ENCODE assay signal across 8 cellular contexts in genomic region chr4:124275-125081, GRCh38. TPM values are rescaled to one million over a fixed set of nuclear protein-coding genes. Genes with fewer than 3 reads are reported as not detected.
DNase-seq lines count a peak whose midpoint lies in the region; ATAC-seq and TF ChIP-seq lines count a peak whose summit lies in the region.

Gene ZNF718, plus strand, starts transcription at chr4:124501. Its CDS starts 170 bp downstream, at chr4:124671.

- peaks cover 2% of the 10 kb centered on the region for H3K27me3 Mint-ChIP-seq in endothelial cell (ENCODE audit: unreplicated experiment)

- H3K4me3 Mint-ChIP-seq in endothelial cell (ENCODE audit: unreplicated experiment) = peak within 1 kb of the TSS; percentile 99

- H3K36me3 Mint-ChIP-seq in endothelial cell (ENCODE audit: low read depth, unreplicated experiment) = peaks cover 24% of the 10 kb centered on the region

- peak; percentile 97 for ATAC-seq in GM19395 (IDR thresholded peaks at IDR 0.05; ENCODE audit: unreplicated experiment)
- ATAC-seq in HG03575 (IDR thresholded peaks at IDR 0.05; ENCODE audit: extremely low read depth, insufficient number of reproducible peaks, low FRiP score, unreplicated experiment) = peak; percentile 93

- no peak for TF ChIP-seq CTCF in endothelial cell (IDR thresholded peaks at IDR 0.05; ENCODE audit: unreplicated experiment)

- peaks cover 24% of the 10 kb centered on the region for H3K4me1 Mint-ChIP-seq in endothelial cell (ENCODE audit: unreplicated experiment)

- DNase-seq in CD1c-positive myeloid dendritic cell (ENCODE audit: extremely low spot score) (peak; percentile 98), NOMO-1 treated with DMSO at 0.1 percent for 48 hours (lab: John Stamatoyannopoulos, UW; ENCODE audit: unreplicated experiment) (peak; percentile 96), endothelial cell (ENCODE audit: low spot score) (peak; percentile 92), midbrain (lab: John Stamatoyannopoulos, UW) (peak; percentile 97)
- peak; percentile 91 for DNase-seq in activated CD8-positive, alpha-beta memory T cell treated with anti-CD3 and anti-CD28 coated beads, Interleukin-2, amount 50 U/mL, for 48 hours
- DNase-seq in stimulated activated CD8-positive, alpha-beta memory T cell treated with anti-CD3 and anti-CD28 coated beads, Interleukin-15, amount 100 ng/mL, for 48 hours (ENCODE audit: low read depth in 2 of 2) = peak; percentile 84 to 87

- peak within 1 kb of the TSS; percentile 95 for H3K27ac Mint-ChIP-seq in endothelial cell (ENCODE audit: unreplicated experiment)

- H3K9me3 Mint-ChIP-seq in endothelial cell (ENCODE audit: unreplicated experiment) = peaks cover 5% of the 10 kb centered on the region

RNA-seq across cellular contexts. Expression of gene ZNF718, which starts in this region (rescaled TPM):
- 14.0 TPM for total RNA-seq in endothelial cell (ENCODE audit: unreplicated experiment)

Comparison
In these comparisons a context has a peak if more than half of its experiments do, and no peak if none do; other contexts are left out.
1. Peak in every context shown above with its lines: DNase-seq and ATAC-seq.